In the genomic region with DNA sequence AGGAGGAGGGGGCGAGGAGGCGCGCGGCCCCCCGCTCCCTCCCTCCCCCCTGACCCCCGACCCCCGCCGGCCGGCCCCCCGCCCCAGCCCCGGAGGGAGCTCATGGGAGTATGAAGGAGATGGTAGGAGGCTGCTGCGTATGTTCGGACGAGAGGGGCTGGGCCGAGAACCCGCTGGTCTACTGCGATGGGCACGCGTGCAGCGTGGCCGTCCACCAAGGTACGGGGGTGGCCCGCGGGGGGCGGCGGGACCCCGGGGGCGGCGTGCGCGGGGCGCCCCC, we compare ENCODE assay signal across 7 cellular contexts. TPM values are rescaled to one million over a fixed set of nuclear protein-coding genes. Genes with fewer than 3 reads are reported as not detected.
DNase-seq lines count a peak whose midpoint lies in the region; TF ChIP-seq lines count a peak whose summit lies in the region.

No MANE protein-coding gene starts in this region.

- no peak overlapping the region for H2BK12ac ChIP-seq in H9 (ENCODE audit: insufficient read length, low read depth, low read length)

- no peak overlapping the region for H3K18ac ChIP-seq in H9 (ENCODE audit: insufficient read length, low read depth, low read length)

- H3K27ac Mint-ChIP-seq in H9 (no peak overlapping the region), glutamatergic neuron (ENCODE audit: unreplicated experiment) (no peak overlapping the region)

- no peak overlapping the region for H3K9ac ChIP-seq in H9 (ENCODE audit: extremely low read depth, insufficient read length, low read length)

- TF ChIP-seq CTCF in H9 (conservative IDR thresholded peaks at IDR 0.05) (no peak), WI38 (IDR thresholded peaks at IDR 0.05; ENCODE audit: low read depth, low read length) (no peak), glutamatergic neuron (IDR thresholded peaks at IDR 0.05; ENCODE audit: partially characterized antibody, unreplicated experiment) (no peak), spleen (IDR thresholded peaks at IDR 0.05 in 8 of 11, conservative IDR thresholded peaks at IDR 0.05 in 3 of 11) (no peak)

- H2BK20ac ChIP-seq in H9 (ENCODE audit: low read depth, low read length, poor library complexity, severe bottlenecking), result no peak overlapping the region

- H3K14ac ChIP-seq in H9 (ENCODE audit: insufficient read depth, low read length), result no peak overlapping the region

- H3K79me2 ChIP-seq in H9 (ENCODE audit: insufficient read depth, low read length), result no peaks in the 10 kb centered on the region

- peaks cover 0 to under 1% of the 10 kb centered on the region in 2 experiments; a peak in 3 of 5 replicates for H3K9me3 Mint-ChIP-seq in H9
- H3K9me3 Mint-ChIP-seq in glutamatergic neuron (ENCODE audit: unreplicated experiment), result peaks cover 22% of the 10 kb centered on the region

- no peak overlapping the region for H2BK15ac ChIP-seq in H9 (ENCODE audit: low read depth, low read length)

- H3K79me1 ChIP-seq in H9 (ENCODE audit: insufficient read depth, low read depth, low read length, poor library complexity, severe bottlenecking), result no peaks in the 10 kb centered on the region

- H3K4me1 ChIP-seq in H9 (ENCODE audit: insufficient read depth, low read length) (peaks cover 5% of the 10 kb centered on the region; the same call in 1 of the 2 replicates), spleen (peaks cover 22 to 85% (median 62%) of the 10 kb centered on the region in 6 donors)

- no peak for TF ChIP-seq POLR2A in spleen (IDR thresholded peaks at IDR 0.05)

- H2BK5ac ChIP-seq in H9 (ENCODE audit: insufficient read length, low read length), result no peak overlapping the region

- H2BK120ac ChIP-seq in H9 (ENCODE audit: low read depth, low read length, poor library complexity, severe bottlenecking), result no peak overlapping the region

- H3K56ac ChIP-seq in H9 (ENCODE audit: insufficient read length, low read depth, low read length), result no peak overlapping the region

- H3K27me3 Mint-ChIP-seq in H9 (ENCODE audit: low read depth) (peaks cover 91% of the 10 kb centered on the region), glutamatergic neuron (ENCODE audit: unreplicated experiment) (peaks cover 24% of the 10 kb centered on the region)

- no peak overlapping the region for H2AFZ ChIP-seq in H9 (ENCODE audit: low read length)

- H3K4me3 ChIP-seq in WI38 (ENCODE audit: low read depth, low read length), result peak overlapping the region; percentile 69
- H3K4me3 ChIP-seq in spleen, result peak overlapping the region; percentile 71 to 92 (median 85)

- H3K27ac ChIP-seq in H9 (ENCODE audit: insufficient read length, low read depth, low read length) (no peak overlapping the region), spleen (peak overlapping the region; percentile 70 to 99 (median 97))

- H3K4me1 Mint-ChIP-seq in H9 (peaks cover 42 to 64% of the 10 kb centered on the region in 2 experiments), glutamatergic neuron (ENCODE audit: low read depth, unreplicated experiment) (peaks cover 11% of the 10 kb centered on the region)

- no peaks in the 10 kb centered on the region for H4K20me1 ChIP-seq in H9 (ENCODE audit: control insufficient read depth, insufficient read depth, insufficient read length)

- H3K9me3 ChIP-seq in H9 (ENCODE audit: control insufficient read depth, low read depth, low read length) (no peaks in the 10 kb centered on the region), spleen (no peaks in the 10 kb centered on the region)

- DNase-seq in H9, result no peak
- DNase-seq in glutamatergic neuron, result peak; percentile 45
- DNase-seq in spleen, result no peak
- DNase-seq in H4 (ENCODE audit: low spot score), result no peak
- DNase-seq in kidney tubule cell (ENCODE audit: low spot score), result no peak
- DNase-seq in EL, result no peak

- no peak overlapping the region for H3K4ac ChIP-seq in H9 (ENCODE audit: low read depth, low read length)

- H3K4me3 Mint-ChIP-seq in H9 (peak overlapping the region; percentile 64 to 90; a peak in 4 of 5 replicates), glutamatergic neuron (ENCODE audit: unreplicated experiment) (no peak overlapping the region)

- H3K27me3 ChIP-seq in H9 (ENCODE audit: insufficient read depth, low read length) (peaks cover 53% of the 10 kb centered on the region), spleen (replicated peaks in 1 of 7) (peaks cover 0 to 8% (median 0%) of the 10 kb centered on the region in 7 donors)

- H3K23me2 ChIP-seq in H9 (ENCODE audit: insufficient read length, low read depth, low read length, poor library complexity, severe bottlenecking), result peaks cover 25% of the 10 kb centered on the region

- no peak overlapping the region for H3K23ac ChIP-seq in H9 (ENCODE audit: insufficient read length, low read depth, low read length)

- H3K36me3 Mint-ChIP-seq in H9 (ENCODE audit: insufficient read depth in 1 of 3, low read depth in 3 of 3), result no peaks in the 10 kb centered on the region; a peak in 3 of 7 replicates
- no peaks in the 10 kb centered on the region for H3K36me3 Mint-ChIP-seq in glutamatergic neuron (ENCODE audit: unreplicated experiment)

- no peak overlapping the region for H3T11ph ChIP-seq in H9 (ENCODE audit: low read length)

- peak overlapping the region; percentile 58 for H3K4me2 ChIP-seq in H9 (ENCODE audit: insufficient read depth, insufficient read length, low read length)

- intact Hi-C loops in spleen (cut with DNase I; ENCODE audit: low total_unique reads), result no loop called here

- H3K36me3 ChIP-seq in spleen, result peaks cover 0 to 34% (median 25%) of the 10 kb centered on the region in 6 donors

- no peak overlapping the region for H4K8ac ChIP-seq in H9 (replicated peaks; ENCODE audit: insufficient read length, low read depth, low read length)

- no peak overlapping the region for H2AK5ac ChIP-seq in H9 (ENCODE audit: insufficient read length, low read length)

- H4K5ac ChIP-seq in H9 (ENCODE audit: insufficient read length, low read depth, low read length), result no peak overlapping the region

- no CpG with 5 or more reads among the region's 32 CpGs for WGBS in H9 (ENCODE audit: extremely low coverage, insufficient read length, low lambda C conversion rate)
- WGBS in spleen, 5 donors, result 0 to 3% (median 0%) methylated on average over 12 to 27 of the region's 32 CpGs

- no peak overlapping the region for H4K91ac ChIP-seq in H9 (ENCODE audit: insufficient read length, low read depth, low read length)

RNA-seq across cellular contexts. Expression of a gene that starts 0.4 kb away (rescaled TPM):
- total RNA-seq in H9 (2021) (25.1 and 26.4 TPM in 2 replicates), glutamatergic neuron (ENCODE audit: unreplicated experiment) (59.8 TPM), spleen (100 to 1,000 TPM; 112 to 244 (median 183) TPM)
- polyA plus RNA-seq in spleen, result 100 to 1,000 TPM in 1 of 3 donors, 10 to 100 TPM in 2; 27.3 to 124 (median 35.5) TPM
- total RNA-seq in H4 (2014; rRNA removed; shearing (Covaris generic)), result 7.8 and 13.6 TPM in 2 replicates

RNA-seq across cellular contexts. Expression of a gene that starts 24.7 kb away (rescaled TPM):
- total RNA-seq in H9 (2021), result 10.7 and 11.2 TPM in 2 replicates
- total RNA-seq in glutamatergic neuron (ENCODE audit: unreplicated experiment), result 3.2 TPM
- total RNA-seq in spleen, result 10 to 100 TPM in 4 of 7 donors, 1 to 10 TPM in 3; 4.9 to 22.2 (median 11.5) TPM
- 10 to 100 TPM; 11.2 to 27.5 (median 24.0) TPM for polyA plus RNA-seq in spleen
- 2.3 and 6.7 TPM in 2 replicates for total RNA-seq in H4 (2014; rRNA removed; shearing (Covaris generic))

RNA-seq across cellular contexts. Expression of a gene that starts 30.7 kb away (rescaled TPM):
- total RNA-seq in H9 (2021) (5.9 and 6.1 TPM in 2 replicates), glutamatergic neuron (ENCODE audit: unreplicated experiment) (2.0 TPM), spleen (1 to 10 TPM in 6 of 7 donors, under 1 TPM in 1; 0.51 to 6.4 (median 2.2) TPM)
- polyA plus RNA-seq in spleen, result 1 to 10 TPM; 1.5 to 3.5 (median 3.1) TPM
- 3.2 and 3.5 TPM in 2 replicates for total RNA-seq in H4 (2014; rRNA removed; shearing (Covaris generic))

RNA-seq across cellular contexts. Expression of a gene that starts 42.7 kb away (rescaled TPM):
- total RNA-seq in H9 (2021), result 106 and 116 TPM in 2 replicates
- 70.1 TPM for total RNA-seq in glutamatergic neuron (ENCODE audit: unreplicated experiment)
- 10 to 100 TPM; 13.1 to 57.6 (median 25.7) TPM for total RNA-seq in spleen
- 10 to 100 TPM; 13.7 to 28.5 (median 25.7) TPM for polyA plus RNA-seq in spleen
- total RNA-seq in H4 (2014; rRNA removed; shearing (Covaris generic)), result 1.6 and 3.9 TPM in 2 replicates

RNA-seq across cellular contexts. Expression of a gene that starts 47.1 kb away (rescaled TPM):
- total RNA-seq in H9 (2021), result 242 and 252 TPM in 2 replicates
- 121 TPM for total RNA-seq in glutamatergic neuron (ENCODE audit: unreplicated experiment)
- total RNA-seq in spleen, result 100 to 1,000 TPM; 119 to 182 (median 162) TPM
- 100 to 1,000 TPM; 199 to 235 (median 214) TPM for polyA plus RNA-seq in spleen
- total RNA-seq in H4 (2014; rRNA removed; shearing (Covaris generic)), result 592 and 607 TPM in 2 replicates
